ENCODE assay signal across 1 cellular context in the genomic region with DNA sequence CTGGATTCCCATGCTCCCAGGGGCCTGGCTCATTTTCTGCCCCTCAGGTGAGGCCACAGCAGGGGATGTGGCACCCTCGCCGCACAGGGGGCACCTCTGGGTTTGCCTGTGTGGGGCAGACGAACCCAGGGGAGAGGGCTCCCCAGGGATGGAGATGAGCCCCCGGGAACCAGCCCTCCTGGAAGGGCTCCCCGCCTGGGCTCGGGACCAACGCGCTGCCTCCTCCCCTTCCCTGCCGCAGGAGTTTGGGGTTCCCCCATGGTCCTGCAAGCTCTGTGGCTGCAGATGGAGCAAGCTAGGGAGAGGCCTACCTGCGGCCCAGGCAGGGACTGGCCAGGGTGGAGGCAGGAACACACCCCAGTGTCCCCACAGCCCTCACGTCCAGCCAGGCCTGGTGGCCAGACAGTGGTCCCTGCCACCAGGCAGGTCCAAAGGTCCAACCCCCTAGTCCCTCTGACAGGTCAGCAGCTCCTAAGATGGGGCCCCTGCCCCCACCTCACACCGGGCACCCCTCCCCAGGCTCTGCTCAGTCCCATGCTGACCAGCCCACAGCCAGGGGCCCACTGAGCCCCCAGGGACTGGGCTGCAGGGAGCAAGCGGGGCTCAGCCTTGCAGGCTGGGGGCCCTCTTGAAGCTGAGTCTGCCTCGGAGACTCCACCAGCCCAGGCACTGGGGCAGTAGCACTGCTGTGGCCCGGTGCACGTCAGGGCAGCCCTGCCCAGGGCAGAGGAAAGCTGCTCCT.
TF ChIP-seq lines count a peak whose summit lies in the region.

No MANE protein-coding gene starts in this region.

TF ChIP-seq in HepG2, 621 proteins besides CTCF, POLR2A, EP300 and RAD21 (continued from another document and continues in another):
- TF ChIP-seq, protein P1, sequence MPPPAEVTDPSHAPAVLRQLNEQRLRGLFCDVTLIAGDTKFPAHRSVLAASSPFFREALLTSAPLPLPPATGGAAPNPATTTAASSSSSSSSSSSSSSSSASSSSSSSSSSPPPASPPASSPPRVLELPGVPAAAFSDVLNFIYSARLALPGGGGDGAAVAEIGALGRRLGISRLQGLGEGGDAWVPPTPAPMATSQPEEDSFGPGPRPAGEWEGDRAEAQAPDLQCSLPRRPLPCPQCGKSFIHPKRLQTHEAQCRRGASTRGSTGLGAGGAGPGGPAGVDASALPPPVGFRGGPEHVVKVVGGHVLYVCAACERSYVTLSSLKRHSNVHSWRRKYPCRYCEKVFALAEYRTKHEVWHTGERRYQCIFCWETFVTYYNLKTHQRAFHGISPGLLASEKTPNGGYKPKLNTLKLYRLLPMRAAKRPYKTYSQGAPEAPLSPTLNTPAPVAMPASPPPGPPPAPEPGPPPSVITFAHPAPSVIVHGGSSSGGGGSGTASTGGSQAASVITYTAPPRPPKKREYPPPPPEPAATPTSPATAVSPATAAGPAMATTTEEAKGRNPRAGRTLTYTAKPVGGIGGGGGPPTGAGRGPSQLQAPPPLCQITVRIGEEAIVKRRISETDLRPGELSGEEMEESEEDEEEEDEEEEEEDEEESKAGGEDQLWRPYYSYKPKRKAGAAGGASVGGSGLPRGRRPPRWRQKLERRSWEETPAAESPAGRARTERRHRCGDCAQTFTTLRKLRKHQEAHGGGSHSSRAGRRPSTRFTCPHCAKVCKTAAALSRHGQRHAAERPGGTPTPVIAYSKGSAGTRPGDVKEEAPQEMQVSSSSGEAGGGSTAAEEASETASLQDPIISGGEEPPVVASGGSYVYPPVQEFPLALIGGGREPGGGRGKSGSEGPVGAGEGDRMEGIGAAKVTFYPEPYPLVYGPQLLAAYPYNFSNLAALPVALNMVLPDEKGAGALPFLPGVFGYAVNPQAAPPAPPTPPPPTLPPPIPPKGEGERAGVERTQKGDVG (CRISPR knock-in tag; IDR thresholded peaks at IDR 0.05; ENCODE audit: borderline replicate concordance): no peak
- TF ChIP-seq, protein P2, sequence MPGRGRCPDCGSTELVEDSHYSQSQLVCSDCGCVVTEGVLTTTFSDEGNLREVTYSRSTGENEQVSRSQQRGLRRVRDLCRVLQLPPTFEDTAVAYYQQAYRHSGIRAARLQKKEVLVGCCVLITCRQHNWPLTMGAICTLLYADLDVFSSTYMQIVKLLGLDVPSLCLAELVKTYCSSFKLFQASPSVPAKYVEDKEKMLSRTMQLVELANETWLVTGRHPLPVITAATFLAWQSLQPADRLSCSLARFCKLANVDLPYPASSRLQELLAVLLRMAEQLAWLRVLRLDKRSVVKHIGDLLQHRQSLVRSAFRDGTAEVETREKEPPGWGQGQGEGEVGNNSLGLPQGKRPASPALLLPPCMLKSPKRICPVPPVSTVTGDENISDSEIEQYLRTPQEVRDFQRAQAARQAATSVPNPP (CRISPR knock-in tag; IDR thresholded peaks at IDR 0.05): no peak
- no peak for TF ChIP-seq ZNF34 (CRISPR knock-in tag; IDR thresholded peaks at IDR 0.05; ENCODE audit: borderline replicate concordance)
- no peak for TF ChIP-seq GTF2F1 (IDR thresholded peaks at IDR 0.05; ENCODE audit: low read length)
- TF ChIP-seq HMG20A (CRISPR knock-in tag; IDR thresholded peaks at IDR 0.05; ENCODE audit: borderline replicate concordance): no peak
- TF ChIP-seq ELF4 (CRISPR knock-in tag; IDR thresholded peaks at IDR 0.05; ENCODE audit: borderline replicate concordance): no peak
- no peak for TF ChIP-seq SMAD9 (CRISPR knock-in tag; IDR thresholded peaks at IDR 0.05)
- no peak for TF ChIP-seq ZFAT (CRISPR knock-in tag; conservative IDR thresholded peaks at IDR 0.05)
- TF ChIP-seq NFIB (CRISPR knock-in tag; IDR thresholded peaks at IDR 0.05; ENCODE audit: borderline replicate concordance): no peak
- no peak for TF ChIP-seq FOXA3 (CRISPR knock-in tag; IDR thresholded peaks at IDR 0.05)
- TF ChIP-seq SOX13 (IDR thresholded peaks at IDR 0.05): no peak
- no peak; a peak in 1 of 4 replicates for TF ChIP-seq SOX13 (CRISPR knock-in tag; conservative IDR thresholded peaks at IDR 0.05 in 1 of 2, IDR thresholded peaks at IDR 0.05 in 1 of 2)
- TF ChIP-seq ZNF232 (CRISPR knock-in tag; IDR thresholded peaks at IDR 0.05; ENCODE audit: borderline replicate concordance): no peak
- TF ChIP-seq ZNF562 (CRISPR knock-in tag; IDR thresholded peaks at IDR 0.05; ENCODE audit: borderline replicate concordance): no peak
- TF ChIP-seq ASH2L (IDR thresholded peaks at IDR 0.05; ENCODE audit: insufficient read length, low read depth, low read length): no peak
- no peak for TF ChIP-seq ZFYVE20 (CRISPR knock-in tag; IDR thresholded peaks at IDR 0.05; ENCODE audit: borderline replicate concordance, low read depth)
- TF ChIP-seq, protein P3, sequence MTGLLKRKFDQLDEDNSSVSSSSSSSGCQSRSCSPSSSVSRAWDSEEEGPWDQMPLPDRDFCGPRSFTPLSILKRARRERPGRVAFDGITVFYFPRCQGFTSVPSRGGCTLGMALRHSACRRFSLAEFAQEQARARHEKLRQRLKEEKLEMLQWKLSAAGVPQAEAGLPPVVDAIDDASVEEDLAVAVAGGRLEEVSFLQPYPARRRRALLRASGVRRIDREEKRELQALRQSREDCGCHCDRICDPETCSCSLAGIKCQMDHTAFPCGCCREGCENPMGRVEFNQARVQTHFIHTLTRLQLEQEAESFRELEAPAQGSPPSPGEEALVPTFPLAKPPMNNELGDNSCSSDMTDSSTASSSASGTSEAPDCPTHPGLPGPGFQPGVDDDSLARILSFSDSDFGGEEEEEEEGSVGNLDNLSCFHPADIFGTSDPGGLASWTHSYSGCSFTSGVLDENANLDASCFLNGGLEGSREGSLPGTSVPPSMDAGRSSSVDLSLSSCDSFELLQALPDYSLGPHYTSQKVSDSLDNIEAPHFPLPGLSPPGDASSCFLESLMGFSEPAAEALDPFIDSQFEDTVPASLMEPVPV (CRISPR knock-in tag; IDR thresholded peaks at IDR 0.05): no peak
- TF ChIP-seq, protein P4, sequence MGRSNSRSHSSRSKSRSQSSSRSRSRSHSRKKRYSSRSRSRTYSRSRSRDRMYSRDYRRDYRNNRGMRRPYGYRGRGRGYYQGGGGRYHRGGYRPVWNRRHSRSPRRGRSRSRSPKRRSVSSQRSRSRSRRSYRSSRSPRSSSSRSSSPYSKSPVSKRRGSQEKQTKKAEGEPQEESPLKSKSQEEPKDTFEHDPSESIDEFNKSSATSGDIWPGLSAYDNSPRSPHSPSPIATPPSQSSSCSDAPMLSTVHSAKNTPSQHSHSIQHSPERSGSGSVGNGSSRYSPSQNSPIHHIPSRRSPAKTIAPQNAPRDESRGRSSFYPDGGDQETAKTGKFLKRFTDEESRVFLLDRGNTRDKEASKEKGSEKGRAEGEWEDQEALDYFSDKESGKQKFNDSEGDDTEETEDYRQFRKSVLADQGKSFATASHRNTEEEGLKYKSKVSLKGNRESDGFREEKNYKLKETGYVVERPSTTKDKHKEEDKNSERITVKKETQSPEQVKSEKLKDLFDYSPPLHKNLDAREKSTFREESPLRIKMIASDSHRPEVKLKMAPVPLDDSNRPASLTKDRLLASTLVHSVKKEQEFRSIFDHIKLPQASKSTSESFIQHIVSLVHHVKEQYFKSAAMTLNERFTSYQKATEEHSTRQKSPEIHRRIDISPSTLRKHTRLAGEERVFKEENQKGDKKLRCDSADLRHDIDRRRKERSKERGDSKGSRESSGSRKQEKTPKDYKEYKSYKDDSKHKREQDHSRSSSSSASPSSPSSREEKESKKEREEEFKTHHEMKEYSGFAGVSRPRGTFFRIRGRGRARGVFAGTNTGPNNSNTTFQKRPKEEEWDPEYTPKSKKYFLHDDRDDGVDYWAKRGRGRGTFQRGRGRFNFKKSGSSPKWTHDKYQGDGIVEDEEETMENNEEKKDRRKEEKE (IDR thresholded peaks at IDR 0.05): no peak
- TF ChIP-seq, protein P5, sequence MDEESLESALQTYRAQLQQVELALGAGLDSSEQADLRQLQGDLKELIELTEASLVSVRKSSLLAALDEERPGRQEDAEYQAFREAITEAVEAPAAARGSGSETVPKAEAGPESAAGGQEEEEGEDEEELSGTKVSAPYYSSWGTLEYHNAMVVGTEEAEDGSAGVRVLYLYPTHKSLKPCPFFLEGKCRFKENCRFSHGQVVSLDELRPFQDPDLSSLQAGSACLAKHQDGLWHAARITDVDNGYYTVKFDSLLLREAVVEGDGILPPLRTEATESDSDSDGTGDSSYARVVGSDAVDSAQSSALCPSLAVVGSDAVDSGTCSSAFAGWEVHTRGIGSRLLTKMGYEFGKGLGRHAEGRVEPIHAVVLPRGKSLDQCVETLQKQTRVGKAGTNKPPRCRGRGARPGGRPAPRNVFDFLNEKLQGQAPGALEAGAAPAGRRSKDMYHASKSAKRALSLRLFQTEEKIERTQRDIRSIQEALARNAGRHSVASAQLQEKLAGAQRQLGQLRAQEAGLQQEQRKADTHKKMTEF (CRISPR knock-in tag; IDR thresholded peaks at IDR 0.05): no peak
- TF ChIP-seq ZKSCAN8 (CRISPR knock-in tag; IDR thresholded peaks at IDR 0.05; ENCODE audit: borderline replicate concordance): no peak
- no peak for TF ChIP-seq ZBTB20 (CRISPR knock-in tag; IDR thresholded peaks at IDR 0.05; ENCODE audit: borderline replicate concordance, low read depth)
- TF ChIP-seq ZMYM4 (CRISPR knock-in tag; IDR thresholded peaks at IDR 0.05): peak; percentile 10; the same call in 1 of the 2 replicates
- no peak for TF ChIP-seq DNMT3B (CRISPR knock-in tag; conservative IDR thresholded peaks at IDR 0.05)
- TF ChIP-seq FOXJ3 (CRISPR knock-in tag; IDR thresholded peaks at IDR 0.05; ENCODE audit: borderline replicate concordance): no peak
- no peak for TF ChIP-seq NFATC3 (CRISPR knock-in tag; IDR thresholded peaks at IDR 0.05)
- TF ChIP-seq HNRNPL (IDR thresholded peaks at IDR 0.05; ENCODE audit: low read depth, low read length): peak; percentile 87
- TF ChIP-seq ZEB1 (IDR thresholded peaks at IDR 0.05; ENCODE audit: insufficient replicate concordance, low read depth): no peak
- TF ChIP-seq ZSCAN20 (CRISPR knock-in tag; IDR thresholded peaks at IDR 0.05; ENCODE audit: borderline replicate concordance): no peak
- TF ChIP-seq ZNF451 (CRISPR knock-in tag; IDR thresholded peaks at IDR 0.05): 0 out of 2 replicates have a peak, but pooled peaks have one; percentile 40
- TF ChIP-seq, protein P6, sequence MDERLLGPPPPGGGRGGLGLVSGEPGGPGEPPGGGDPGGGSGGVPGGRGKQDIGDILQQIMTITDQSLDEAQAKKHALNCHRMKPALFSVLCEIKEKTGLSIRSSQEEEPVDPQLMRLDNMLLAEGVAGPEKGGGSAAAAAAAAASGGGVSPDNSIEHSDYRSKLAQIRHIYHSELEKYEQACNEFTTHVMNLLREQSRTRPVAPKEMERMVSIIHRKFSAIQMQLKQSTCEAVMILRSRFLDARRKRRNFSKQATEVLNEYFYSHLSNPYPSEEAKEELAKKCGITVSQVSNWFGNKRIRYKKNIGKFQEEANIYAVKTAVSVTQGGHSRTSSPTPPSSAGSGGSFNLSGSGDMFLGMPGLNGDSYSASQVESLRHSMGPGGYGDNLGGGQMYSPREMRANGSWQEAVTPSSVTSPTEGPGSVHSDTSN (CRISPR knock-in tag; IDR thresholded peaks at IDR 0.05): no peak
- TF ChIP-seq, protein P7, sequence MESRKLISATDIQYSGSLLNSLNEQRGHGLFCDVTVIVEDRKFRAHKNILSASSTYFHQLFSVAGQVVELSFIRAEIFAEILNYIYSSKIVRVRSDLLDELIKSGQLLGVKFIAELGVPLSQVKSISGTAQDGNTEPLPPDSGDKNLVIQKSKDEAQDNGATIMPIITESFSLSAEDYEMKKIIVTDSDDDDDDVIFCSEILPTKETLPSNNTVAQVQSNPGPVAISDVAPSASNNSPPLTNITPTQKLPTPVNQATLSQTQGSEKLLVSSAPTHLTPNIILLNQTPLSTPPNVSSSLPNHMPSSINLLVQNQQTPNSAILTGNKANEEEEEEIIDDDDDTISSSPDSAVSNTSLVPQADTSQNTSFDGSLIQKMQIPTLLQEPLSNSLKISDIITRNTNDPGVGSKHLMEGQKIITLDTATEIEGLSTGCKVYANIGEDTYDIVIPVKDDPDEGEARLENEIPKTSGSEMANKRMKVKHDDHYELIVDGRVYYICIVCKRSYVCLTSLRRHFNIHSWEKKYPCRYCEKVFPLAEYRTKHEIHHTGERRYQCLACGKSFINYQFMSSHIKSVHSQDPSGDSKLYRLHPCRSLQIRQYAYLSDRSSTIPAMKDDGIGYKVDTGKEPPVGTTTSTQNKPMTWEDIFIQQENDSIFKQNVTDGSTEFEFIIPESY (CRISPR knock-in tag; IDR thresholded peaks at IDR 0.05): 0 out of 2 replicates have a peak, but pooled peaks have one; percentile 1
- TF ChIP-seq NCOA2 (CRISPR knock-in tag; IDR thresholded peaks at IDR 0.05): no peak
- TF ChIP-seq, protein P8, sequence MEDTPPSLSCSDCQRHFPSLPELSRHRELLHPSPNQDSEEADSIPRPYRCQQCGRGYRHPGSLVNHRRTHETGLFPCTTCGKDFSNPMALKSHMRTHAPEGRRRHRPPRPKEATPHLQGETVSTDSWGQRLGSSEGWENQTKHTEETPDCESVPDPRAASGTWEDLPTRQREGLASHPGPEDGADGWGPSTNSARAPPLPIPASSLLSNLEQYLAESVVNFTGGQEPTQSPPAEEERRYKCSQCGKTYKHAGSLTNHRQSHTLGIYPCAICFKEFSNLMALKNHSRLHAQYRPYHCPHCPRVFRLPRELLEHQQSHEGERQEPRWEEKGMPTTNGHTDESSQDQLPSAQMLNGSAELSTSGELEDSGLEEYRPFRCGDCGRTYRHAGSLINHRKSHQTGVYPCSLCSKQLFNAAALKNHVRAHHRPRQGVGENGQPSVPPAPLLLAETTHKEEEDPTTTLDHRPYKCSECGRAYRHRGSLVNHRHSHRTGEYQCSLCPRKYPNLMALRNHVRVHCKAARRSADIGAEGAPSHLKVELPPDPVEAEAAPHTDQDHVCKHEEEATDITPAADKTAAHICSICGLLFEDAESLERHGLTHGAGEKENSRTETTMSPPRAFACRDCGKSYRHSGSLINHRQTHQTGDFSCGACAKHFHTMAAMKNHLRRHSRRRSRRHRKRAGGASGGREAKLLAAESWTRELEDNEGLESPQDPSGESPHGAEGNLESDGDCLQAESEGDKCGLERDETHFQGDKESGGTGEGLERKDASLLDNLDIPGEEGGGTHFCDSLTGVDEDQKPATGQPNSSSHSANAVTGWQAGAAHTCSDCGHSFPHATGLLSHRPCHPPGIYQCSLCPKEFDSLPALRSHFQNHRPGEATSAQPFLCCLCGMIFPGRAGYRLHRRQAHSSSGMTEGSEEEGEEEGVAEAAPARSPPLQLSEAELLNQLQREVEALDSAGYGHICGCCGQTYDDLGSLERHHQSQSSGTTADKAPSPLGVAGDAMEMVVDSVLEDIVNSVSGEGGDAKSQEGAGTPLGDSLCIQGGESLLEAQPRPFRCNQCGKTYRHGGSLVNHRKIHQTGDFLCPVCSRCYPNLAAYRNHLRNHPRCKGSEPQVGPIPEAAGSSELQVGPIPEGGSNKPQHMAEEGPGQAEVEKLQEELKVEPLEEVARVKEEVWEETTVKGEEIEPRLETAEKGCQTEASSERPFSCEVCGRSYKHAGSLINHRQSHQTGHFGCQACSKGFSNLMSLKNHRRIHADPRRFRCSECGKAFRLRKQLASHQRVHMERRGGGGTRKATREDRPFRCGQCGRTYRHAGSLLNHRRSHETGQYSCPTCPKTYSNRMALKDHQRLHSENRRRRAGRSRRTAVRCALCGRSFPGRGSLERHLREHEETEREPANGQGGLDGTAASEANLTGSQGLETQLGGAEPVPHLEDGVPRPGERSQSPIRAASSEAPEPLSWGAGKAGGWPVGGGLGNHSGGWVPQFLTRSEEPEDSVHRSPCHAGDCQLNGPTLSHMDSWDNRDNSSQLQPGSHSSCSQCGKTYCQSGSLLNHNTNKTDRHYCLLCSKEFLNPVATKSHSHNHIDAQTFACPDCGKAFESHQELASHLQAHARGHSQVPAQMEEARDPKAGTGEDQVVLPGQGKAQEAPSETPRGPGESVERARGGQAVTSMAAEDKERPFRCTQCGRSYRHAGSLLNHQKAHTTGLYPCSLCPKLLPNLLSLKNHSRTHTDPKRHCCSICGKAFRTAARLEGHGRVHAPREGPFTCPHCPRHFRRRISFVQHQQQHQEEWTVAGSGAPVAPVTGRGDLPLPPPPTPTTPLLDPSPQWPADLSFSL (CRISPR knock-in tag; IDR thresholded peaks at IDR 0.05): no peak
- no peak for TF ChIP-seq ZNF136 (CRISPR knock-in tag; IDR thresholded peaks at IDR 0.05; ENCODE audit: low read depth)
- TF ChIP-seq SP4 (CRISPR knock-in tag; IDR thresholded peaks at IDR 0.05): peak; percentile 57; the same call in 1 of the 2 replicates
